8 cellular contexts compared by ENCODE assay signal in the genomic region with DNA sequence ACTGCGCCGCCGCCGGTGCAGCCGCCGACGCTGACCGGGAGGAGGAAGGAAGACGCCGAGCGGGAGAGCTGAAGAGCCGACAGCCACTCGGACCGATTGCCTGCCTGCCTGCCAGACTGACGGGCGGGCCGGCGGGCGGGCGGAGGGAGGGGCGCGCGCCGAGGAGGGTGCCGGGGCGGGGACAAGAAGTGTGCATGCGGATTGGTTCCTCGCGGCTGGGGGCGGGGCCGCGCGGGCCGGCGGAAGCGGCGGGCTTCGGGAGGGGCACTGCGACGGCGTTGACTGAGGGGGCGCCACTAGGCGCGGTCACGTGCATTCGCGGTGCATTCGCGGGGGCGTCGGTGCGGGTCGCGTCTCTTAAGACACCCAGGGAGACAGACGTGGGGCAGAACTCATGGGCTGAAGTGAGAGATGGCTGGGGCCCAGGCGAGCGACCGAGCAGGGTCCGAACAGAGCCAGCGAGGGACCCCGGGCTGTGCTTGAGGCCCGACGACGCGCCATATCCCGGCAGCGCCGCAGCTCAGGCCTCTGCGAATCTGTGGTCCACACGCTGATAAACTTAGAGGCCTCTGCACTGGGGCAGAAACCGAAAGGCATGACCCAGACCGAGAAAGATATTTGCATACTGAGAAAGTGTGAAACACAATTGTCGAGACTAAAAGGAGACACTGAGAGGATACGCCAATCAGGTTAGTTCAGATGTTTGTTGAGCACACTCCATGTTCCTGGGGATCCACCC. TPM values are rescaled to one million over a fixed set of nuclear protein-coding genes. Genes with fewer than 3 reads are reported as not detected.
DNase-seq lines count a peak whose midpoint lies in the region; ATAC-seq and TF ChIP-seq lines count a peak whose summit lies in the region.

MAPK1 (minus strand) TSS at position 118 of the 739 bp plus-strand sequence. CDS start 205 bp downstream, outside the sequence.

- peaks cover 41% of the 10 kb centered on the region for H3K4me1 Mint-ChIP-seq in activated T-helper 1 cell treated with anti-CD3 and anti-CD28 coated beads, Interleukin-12 subunit alpha, Interleukin-12 subunit beta, Interleukin-2, Interleukin-4 antibody, amounts not matched to agents 30 ng/mL and 10 ng/mL and 1 ng/mL, durations not matched to agents 14 hours and 24 hours and 36 hours (ENCODE audit: low read depth)
- peaks cover 30 to 54% (median 45%) of the 10 kb centered on the region in 4 donors for H3K4me1 Mint-ChIP-seq in naive thymus-derived CD8-positive, alpha-beta T cell

- POLR2A ChIA-PET in naive thymus-derived CD8-positive, alpha-beta T cell (lab: Charles Lee): interaction anchor here (0.6 to 1.6 kb wide), 7 partner anchors 32 to 1198 kb away, joined by 3 to 5 read pairs (median 3); partner anchors contain the start of genes SDF2L1 and YPEL1

- no peak for TF ChIP-seq RAD21 in Ishikawa (IDR thresholded peaks at IDR 0.05; ENCODE audit: low read depth)

- H3K36me3 Mint-ChIP-seq in activated T-helper 1 cell treated with anti-CD3 and anti-CD28 coated beads, Interleukin-12 subunit alpha, Interleukin-12 subunit beta, Interleukin-2, Interleukin-4 antibody, amounts not matched to agents 30 ng/mL and 10 ng/mL and 1 ng/mL, durations not matched to agents 14 hours and 24 hours and 36 hours (ENCODE audit: low read depth): peaks cover 10% of the 10 kb centered on the region
- no peaks in the 10 kb centered on the region for H3K36me3 Mint-ChIP-seq in naive thymus-derived CD8-positive, alpha-beta T cell

- ATAC-seq in GM21576 (IDR thresholded peaks at IDR 0.05; ENCODE audit: unreplicated experiment): peak; percentile 79
- ATAC-seq in naive thymus-derived CD8-positive, alpha-beta T cell: peak; percentile 93 to 95

- peak within 1 kb of the TSS; percentile 95 for H3K27ac Mint-ChIP-seq in activated T-helper 1 cell treated with anti-CD3 and anti-CD28 coated beads, Interleukin-12 subunit alpha, Interleukin-12 subunit beta, Interleukin-2, Interleukin-4 antibody, amounts not matched to agents 30 ng/mL and 10 ng/mL and 1 ng/mL, durations not matched to agents 14 hours and 24 hours and 36 hours
- peak within 1 kb of the TSS; percentile 90 to 98 (median 97) for H3K27ac Mint-ChIP-seq in naive thymus-derived CD8-positive, alpha-beta T cell

- H3K4me3 Mint-ChIP-seq in activated T-helper 1 cell treated with anti-CD3 and anti-CD28 coated beads, Interleukin-12 subunit alpha, Interleukin-12 subunit beta, Interleukin-2, Interleukin-4 antibody, amounts not matched to agents 30 ng/mL and 10 ng/mL and 1 ng/mL, durations not matched to agents 14 hours and 24 hours and 36 hours: peak within 1 kb of the TSS; percentile 94
- H3K4me3 Mint-ChIP-seq in naive thymus-derived CD8-positive, alpha-beta T cell: peak within 1 kb of the TSS; percentile 93 to 99 (median 96)

- H3K27me3 Mint-ChIP-seq in activated T-helper 1 cell treated with anti-CD3 and anti-CD28 coated beads, Interleukin-12 subunit alpha, Interleukin-12 subunit beta, Interleukin-2, Interleukin-4 antibody, amounts not matched to agents 30 ng/mL and 10 ng/mL and 1 ng/mL, durations not matched to agents 14 hours and 24 hours and 36 hours (ENCODE audit: insufficient read depth): peaks cover 15% of the 10 kb centered on the region
- H3K27me3 Mint-ChIP-seq in naive thymus-derived CD8-positive, alpha-beta T cell: no peaks in the 10 kb centered on the region

- TF ChIP-seq CTCF in Peyer's patch (IDR thresholded peaks at IDR 0.05): peak in 4 of 6 experiments; percentile 13 to 46 (median 42)

- H3K4me1 ChIP-seq in Peyer's patch: peaks cover 0 to 41% (median 9%) of the 10 kb centered on the region in 4 donors

- H3K27me3 ChIP-seq in Peyer's patch: no peaks in the 10 kb centered on the region

- H3K9me3 Mint-ChIP-seq in activated T-helper 1 cell treated with anti-CD3 and anti-CD28 coated beads, Interleukin-12 subunit alpha, Interleukin-12 subunit beta, Interleukin-2, Interleukin-4 antibody, amounts not matched to agents 30 ng/mL and 10 ng/mL and 1 ng/mL, durations not matched to agents 14 hours and 24 hours and 36 hours: peaks cover 4% of the 10 kb centered on the region
- H3K9me3 Mint-ChIP-seq in naive thymus-derived CD8-positive, alpha-beta T cell: peaks cover 0 to 3% (median 0%) of the 10 kb centered on the region in 9 donors

- TF ChIP-seq POLR2A in Peyer's patch (IDR thresholded peaks at IDR 0.05): peak; percentile 70 to 79

- TF ChIP-seq EP300 in Ishikawa (IDR thresholded peaks at IDR 0.05; ENCODE audit: borderline replicate concordance): peak; percentile 14; the same call in 1 of the 2 replicates

- H3K36me3 ChIP-seq in Peyer's patch: no peaks in the 10 kb centered on the region

- H3K4me3 ChIP-seq in Peyer's patch: peak within 1 kb of the TSS; percentile 72 to 96 (median 91)

- no peaks in the 10 kb centered on the region for H3K9me3 ChIP-seq in Peyer's patch

- peak within 1 kb of the TSS; percentile 85 to 97 (median 96) for H3K27ac ChIP-seq in Peyer's patch

- intact Hi-C loops in activated T-helper 1 cell treated with anti-CD3 and anti-CD28 coated beads, Interleukin-12 subunit alpha, Interleukin-12 subunit beta, Interleukin-2, Interleukin-4 antibody, amounts not matched to agents 30 ng/mL and 10 ng/mL and 1 ng/mL, durations not matched to agents 14 hours and 24 hours and 36 hours (cut with micrococcal nuclease): loop anchor here (1.0 to 5.0 kb wide), 9 partner anchors 9 to 200 kb away; partner anchors contain the start of genes PPIL2, PPM1F and YPEL1

- peak; percentile 14 for DNase-seq in DMS53 treated with DMSO at 0.1 percent for 48 hours (lab: John Stamatoyannopoulos, UW; ENCODE audit: unreplicated experiment)
- DNase-seq in Peyer's patch: peak; percentile 93 to 97 (median 96)
- peak; percentile 89 for DNase-seq in activated T-helper 1 cell treated with anti-CD3 and anti-CD28 coated beads, Interleukin-12 subunit alpha, Interleukin-12 subunit beta, Interleukin-2, Interleukin-4 antibody, amounts not matched to agents 30 ng/mL and 10 ng/mL and 1 ng/mL, durations not matched to agents 14 hours and 24 hours and 36 hours (ENCODE audit: low spot score)
- peak; percentile 88 for DNase-seq in fibroblast of gingiva (ENCODE audit: low read depth)
- DNase-seq in naive thymus-derived CD8-positive, alpha-beta T cell: peak; percentile 91 to 97 (median 94)
- peak; percentile 86 to 92 (median 92) for DNase-seq in stimulated activated naive CD4-positive, alpha-beta T cell (lab: John Stamatoyannopoulos, UW)

TF ChIP-seq in Ishikawa, 13 proteins besides CTCF, POLR2A, EP300 and RAD21:
- TF ChIP-seq, protein P1, sequence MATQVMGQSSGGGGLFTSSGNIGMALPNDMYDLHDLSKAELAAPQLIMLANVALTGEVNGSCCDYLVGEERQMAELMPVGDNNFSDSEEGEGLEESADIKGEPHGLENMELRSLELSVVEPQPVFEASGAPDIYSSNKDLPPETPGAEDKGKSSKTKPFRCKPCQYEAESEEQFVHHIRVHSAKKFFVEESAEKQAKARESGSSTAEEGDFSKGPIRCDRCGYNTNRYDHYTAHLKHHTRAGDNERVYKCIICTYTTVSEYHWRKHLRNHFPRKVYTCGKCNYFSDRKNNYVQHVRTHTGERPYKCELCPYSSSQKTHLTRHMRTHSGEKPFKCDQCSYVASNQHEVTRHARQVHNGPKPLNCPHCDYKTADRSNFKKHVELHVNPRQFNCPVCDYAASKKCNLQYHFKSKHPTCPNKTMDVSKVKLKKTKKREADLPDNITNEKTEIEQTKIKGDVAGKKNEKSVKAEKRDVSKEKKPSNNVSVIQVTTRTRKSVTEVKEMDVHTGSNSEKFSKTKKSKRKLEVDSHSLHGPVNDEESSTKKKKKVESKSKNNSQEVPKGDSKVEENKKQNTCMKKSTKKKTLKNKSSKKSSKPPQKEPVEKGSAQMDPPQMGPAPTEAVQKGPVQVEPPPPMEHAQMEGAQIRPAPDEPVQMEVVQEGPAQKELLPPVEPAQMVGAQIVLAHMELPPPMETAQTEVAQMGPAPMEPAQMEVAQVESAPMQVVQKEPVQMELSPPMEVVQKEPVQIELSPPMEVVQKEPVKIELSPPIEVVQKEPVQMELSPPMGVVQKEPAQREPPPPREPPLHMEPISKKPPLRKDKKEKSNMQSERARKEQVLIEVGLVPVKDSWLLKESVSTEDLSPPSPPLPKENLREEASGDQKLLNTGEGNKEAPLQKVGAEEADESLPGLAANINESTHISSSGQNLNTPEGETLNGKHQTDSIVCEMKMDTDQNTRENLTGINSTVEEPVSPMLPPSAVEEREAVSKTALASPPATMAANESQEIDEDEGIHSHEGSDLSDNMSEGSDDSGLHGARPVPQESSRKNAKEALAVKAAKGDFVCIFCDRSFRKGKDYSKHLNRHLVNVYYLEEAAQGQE (IDR thresholded peaks at IDR 0.05; ENCODE audit: low read depth): no peak
- 0 out of 2 replicates have a peak, but pooled peaks have one; percentile 33 for TF ChIP-seq YY1 (IDR thresholded peaks at IDR 0.05; ENCODE audit: low read depth)
- TF ChIP-seq TAF1 (IDR thresholded peaks at IDR 0.05; ENCODE audit: low read depth): peak; percentile 72
- 0 out of 2 replicates have a peak, but pooled peaks have one; percentile 47 for TF ChIP-seq TCF12 (IDR thresholded peaks at IDR 0.05; ENCODE audit: low read depth)
- TF ChIP-seq ZBTB7A (IDR thresholded peaks at IDR 0.05; ENCODE audit: low read depth): peak; percentile 93
- TF ChIP-seq CEBPB (IDR thresholded peaks at IDR 0.05): no peak
- TF ChIP-seq TEAD4 (IDR thresholded peaks at IDR 0.05): no peak
- TF ChIP-seq USF1 (IDR thresholded peaks at IDR 0.05): peak; percentile 94
- TF ChIP-seq MAX (IDR thresholded peaks at IDR 0.05): peak; percentile 93
- TF ChIP-seq NFIC (IDR thresholded peaks at IDR 0.05): no peak
- peak; percentile 97 for TF ChIP-seq EGR1 (IDR thresholded peaks at IDR 0.05)
- TF ChIP-seq FOXM1 (IDR thresholded peaks at IDR 0.05; ENCODE audit: borderline replicate concordance, low read depth): no peak
- TF ChIP-seq CREB1 (IDR thresholded peaks at IDR 0.05; ENCODE audit: low read depth): no peak

RNA-seq across cellular contexts. Expression of gene MAPK1, which starts in this region (rescaled TPM):
- total RNA-seq in Peyer's patch: 10 to 100 TPM; 38.9 to 49.5 (median 43.2) TPM
- total RNA-seq in activated T-helper 1 cell treated with anti-CD3 and anti-CD28 coated beads, Interleukin-12 subunit alpha, Interleukin-12 subunit beta, Interleukin-2, Interleukin-4 antibody, amounts not matched to agents 30 ng/mL and 10 ng/mL and 1 ng/mL, durations not matched to agents 14 hours and 24 hours and 36 hours: 80.2 and 91.3 TPM in 2 replicates
- 100 to 1,000 TPM; 119 TPM for total RNA-seq in naive thymus-derived CD8-positive, alpha-beta T cell
- polyA plus RNA-seq in naive thymus-derived CD8-positive, alpha-beta T cell: 10 to 100 TPM; 62.9 to 92.8 (median 78.9) TPM

Comparison
In these comparisons a context has a peak if more than half of its experiments do, and no peak if none do; other contexts are left out.
1. Peak in every context shown above with its lines: DNase-seq, ATAC-seq, H3K4me3 ChIP-seq and H3K27ac ChIP-seq.
2. DNase-seq: peak in every context shown above with its lines; median percentile 96 in Peyer's patch; 94 in naive thymus-derived CD8-positive, alpha-beta T cell; 92 in stimulated activated naive CD4-positive, alpha-beta T cell; 89 in activated T-helper 1 cell treated with anti-CD3 and anti-CD28 coated beads, Interleukin-12 subunit alpha, Interleukin-12 subunit beta, Interleukin-2, Interleukin-4 antibody, amounts not matched to agents 30 ng/mL and 10 ng/mL and 1 ng/mL, durations not matched to agents 14 hours and 24 hours and 36 hours; 88 in fibroblast of gingiva; 14 in DMS53 treated with DMSO at 0.1 percent for 48 hours.